8 cellular contexts compared by ENCODE assay signal in genomic region chr4:110631582-110632505, GRCh38. TPM values are rescaled to one million over a fixed set of nuclear protein-coding genes. Genes with fewer than 3 reads are reported as not detected.
DNase-seq lines count a peak whose midpoint lies in the region; ATAC-seq and TF ChIP-seq lines count a peak whose summit lies in the region.

No MANE protein-coding gene starts in this region.

- intact Hi-C loops in left cardiac atrium (cut with DNase I): loop anchor here (2.0 to 10.0 kb wide), 7 partner anchors 323 to 999 kb away; no protein-coding TSS in a partner anchor
- intact Hi-C loops in posterior cingulate gyrus (cut with DNase I): loop anchor here (1.0 to 10.0 kb wide), 4 partner anchors 845 to 1403 kb away; no protein-coding TSS in a partner anchor

- peak; percentile 84 for TF ChIP-seq CTCF in C4-2B (conservative IDR thresholded peaks at IDR 0.05)

- ATAC-seq in GM18520 (IDR thresholded peaks at IDR 0.05; ENCODE audit: unreplicated experiment) (peak; percentile 95), HG03060 (IDR thresholded peaks at IDR 0.05; ENCODE audit: low read depth, unreplicated experiment) (peak; percentile 70), left cardiac atrium (peak; percentile 95 to 98)

- peaks cover 15% of the 10 kb centered on the region for H3K36me3 Mint-ChIP-seq in activated naive CD8-positive, alpha-beta T cell treated with anti-CD3 and anti-CD28 coated beads for 36 hours

- peak overlapping the region; percentile 56 for H3K27ac Mint-ChIP-seq in activated naive CD8-positive, alpha-beta T cell treated with anti-CD3 and anti-CD28 coated beads for 36 hours

- peaks cover 97% of the 10 kb centered on the region for H3K27me3 Mint-ChIP-seq in activated naive CD8-positive, alpha-beta T cell treated with anti-CD3 and anti-CD28 coated beads for 36 hours

- peaks cover 18% of the 10 kb centered on the region for H3K4me1 Mint-ChIP-seq in activated naive CD8-positive, alpha-beta T cell treated with anti-CD3 and anti-CD28 coated beads for 36 hours

- peaks cover 20% of the 10 kb centered on the region for H3K9me3 Mint-ChIP-seq in activated naive CD8-positive, alpha-beta T cell treated with anti-CD3 and anti-CD28 coated beads for 36 hours

- H3K4me3 Mint-ChIP-seq in activated naive CD8-positive, alpha-beta T cell treated with anti-CD3 and anti-CD28 coated beads for 36 hours: peak overlapping the region; percentile 41

- no peak overlapping the region for H3K27ac ChIP-seq in C4-2B

- DNase-seq in NCI-H345 treated with DMSO at 0.1 percent for 48 hours (lab: John Stamatoyannopoulos, UW; ENCODE audit: unreplicated experiment): peak; percentile 43
- DNase-seq in activated naive CD8-positive, alpha-beta T cell treated with anti-CD3 and anti-CD28 coated beads for 36 hours: peak; percentile 52
- peak; percentile 76 for DNase-seq in left cardiac atrium
- peak in 9 of 10 donors; percentile 35 to 94 (median 62) for DNase-seq in posterior cingulate gyrus
- no peak for DNase-seq in NK-92 treated with Interleukin-12 subunit alpha and Interleukin-12 subunit beta, amount 100 ng/mL, for 24 hours (lab: John Stamatoyannopoulos, UW)

RNA-seq across cellular contexts. Expression of gene PITX2, which starts 9.0 kb away (rescaled TPM):
- total RNA-seq in activated naive CD8-positive, alpha-beta T cell treated with anti-CD3 and anti-CD28 coated beads for 36 hours: not detected
- total RNA-seq in left cardiac atrium: 10 to 100 TPM; 14.3 to 22.4 TPM

Comparison
In these comparisons a context has a peak if more than half of its experiments do, and no peak if none do; other contexts are left out.
1. RNA of gene PITX2, which starts 9.0 kb away (total RNA-seq): 14.3 to 22.4 TPM in left cardiac atrium; not detected in activated naive CD8-positive, alpha-beta T cell treated with anti-CD3 and anti-CD28 coated beads for 36 hours; every median in the first group is over 10 times any median in the second.
2. Peak in every context shown above with its lines, with median percentiles within 50 percentile points of each other: ATAC-seq.